19 cellular contexts compared by ENCODE assay signal in the genomic region with DNA sequence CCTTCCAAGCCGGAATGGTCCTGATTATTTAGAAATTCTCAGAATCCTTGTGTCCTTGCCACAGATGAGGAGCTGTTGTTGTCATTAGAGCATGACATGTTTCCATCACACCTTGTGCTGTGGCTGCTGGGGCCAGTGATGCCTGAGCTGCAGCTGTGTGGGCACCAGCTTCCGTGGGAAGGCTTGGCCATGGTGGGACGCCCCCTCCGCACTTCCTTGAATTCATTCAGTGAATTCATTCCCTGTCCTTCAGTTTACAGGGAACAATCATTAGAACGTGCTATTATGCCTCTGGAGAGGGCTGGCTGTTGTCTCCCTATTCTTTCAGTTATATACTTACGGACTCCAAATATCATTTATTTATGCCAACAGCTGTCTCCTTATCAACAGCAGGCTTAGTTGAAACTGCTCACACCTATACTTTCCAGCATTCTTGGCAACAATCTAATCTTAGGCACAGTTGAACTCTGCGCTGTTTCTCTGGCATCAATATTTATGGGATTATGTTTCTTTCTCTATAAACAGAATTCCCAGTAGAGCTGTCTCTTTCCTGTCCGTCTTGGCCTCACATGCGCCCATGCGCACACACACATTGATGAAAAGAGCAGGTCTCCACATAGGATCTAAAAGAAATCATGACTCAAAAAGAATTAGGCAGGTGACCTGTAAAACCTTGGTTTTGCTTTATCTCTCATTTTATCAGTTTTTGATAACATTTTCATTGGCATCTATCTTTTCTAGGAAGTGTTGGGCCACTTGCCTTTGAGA. TPM values are rescaled to one million over a fixed set of nuclear protein-coding genes. Genes with fewer than 3 reads are reported as not detected.
"Had no signal": no experiment of that assay in that cellular context is flagged by ENCODE, and none has a peak within 500 bp of the region (broad histone marks: within the 10 kb centered on the region; RNA-seq: fewer than 3 reads in every experiment).

No MANE protein-coding gene starts in this region.

- H3K9me3 ChIP-seq: heart left ventricle, psoas muscle, sigmoid colon, stomach, thoracic aorta had no signal

- ATAC-seq: activated CD4-positive, CD25-positive, alpha-beta regulatory T cell treated with anti-CD3 and anti-CD28 coated beads, Interleukin-2, amount 50 U/mL, for 24 hours; effector memory CD8-positive, alpha-beta T cell; natural killer cell treated with Interleukin-12 subunit alpha and Interleukin-12 subunit beta and Interleukin-15 and Interleukin-18, amount 100 ng/mL, for 72 hours had no signal

- H3K27me3 ChIP-seq: sigmoid colon had no signal

- H3K36me3 ChIP-seq: heart left ventricle, sigmoid colon, stomach, thoracic aorta had no signal

- FAIRE-seq: frontal cortex, islet of Langerhans had no signal

- H3K4me3 ChIP-seq: heart left ventricle, psoas muscle, sigmoid colon, stomach, thoracic aorta had no signal

- H3K27ac ChIP-seq: psoas muscle, sigmoid colon, stomach, thoracic aorta had no signal

- DNase-seq: activated CD4-positive, alpha-beta T cell treated with anti-CD3 and anti-CD28 coated beads, Interleukin-2, amount 50 U/mL, for 1 hour; activated naive CD4-positive, alpha-beta T cell; activated naive CD8-positive, alpha-beta T cell treated with anti-CD3 and anti-CD28 coated beads, Interleukin-2, amount 10 ng/mL, durations not matched to agents 7 days and 5 days; cortex of kidney; effector memory CD8-positive, alpha-beta T cell; heart left ventricle; psoas muscle; sigmoid colon; stimulated activated CD4-positive, alpha-beta T cell treated with anti-CD3 and anti-CD28 coated beads, Interleukin-12 subunit alpha, Interleukin-12 subunit beta, amount 100 ng/mL, for 4 hours; stimulated activated CD4-positive, alpha-beta T cell treated with anti-CD3 and anti-CD28 coated beads, Interleukin-2, amount 100 ng/mL, for 24 hours; stomach had no signal

RNA-seq across cellular contexts. Expression of gene ADGRF1, which starts 8.9 kb away (rescaled TPM):
- total RNA-seq: activated CD8-positive, alpha-beta memory T cell treated with anti-CD3 and anti-CD28 coated beads for 36 hours; activated naive CD8-positive, alpha-beta T cell treated with anti-CD3 and anti-CD28 coated beads, Interleukin-2, amount 10 ng/mL, durations not matched to agents 7 days and 5 days; activated T-helper 1 cell treated with anti-CD3 and anti-CD28 coated beads, Interleukin-12 subunit alpha, Interleukin-12 subunit beta, Interleukin-2, Interleukin-4 antibody, amounts not matched to agents 30 ng/mL and 10 ng/mL and 1 ng/mL, durations not matched to agents 14 hours and 24 hours and 36 hours; frontal cortex; natural killer cell treated with Interleukin-12 subunit alpha and Interleukin-12 subunit beta and Interleukin-15 and Interleukin-18, amount 100 ng/mL, for 72 hours; omental fat pad; psoas muscle; sigmoid colon; thoracic aorta had no signal
- polyA plus RNA-seq: heart left ventricle, psoas muscle had no signal
